In genomic region chr2:225995788-225996476, GRCh38 we compare ENCODE assay signal across 14 cellular contexts.
DNase-seq lines count a peak whose midpoint lies in the region; ATAC-seq and TF ChIP-seq lines count a peak whose summit lies in the region.
"Had no signal": no experiment of that assay in that cellular context is flagged by ENCODE, and none has a peak within 500 bp of the region (broad histone marks: within the 10 kb centered on the region; RNA-seq: fewer than 3 reads in every experiment).

No MANE protein-coding gene starts in this region.

- H3K79me1 ChIP-seq in IMR-90 (ENCODE audit: low read depth in 1 of 2, low read length in 2 of 2): no peaks in the 10 kb centered on the region

- no peaks in the 10 kb centered on the region for H3K9me3 ChIP-seq in IMR-90 (ENCODE audit: control insufficient read depth, insufficient read depth, low read length)
- H3K9me3 ChIP-seq in left lung: no peaks in the 10 kb centered on the region

- TF ChIP-seq RAD21 in IMR-90 (IDR thresholded peaks at IDR 0.05; ENCODE audit: low read length): no peak

- H2BK120ac ChIP-seq in IMR-90 (ENCODE audit: low read depth, low read length): peak overlapping the region; percentile 0; the same call in 1 of the 2 replicates

- H3K23ac ChIP-seq in IMR-90 (ENCODE audit: low read depth, low read length): no peak overlapping the region

- H3K4me3 ChIP-seq in IMR-90 (ENCODE audit: insufficient read depth, low read depth, low read length): no peak overlapping the region
- H3K4me3 ChIP-seq in choroid plexus epithelial cell (ENCODE audit: low read depth, low read length): no peak overlapping the region
- H3K4me3 ChIP-seq in left lung: no peak overlapping the region
- no peak overlapping the region for H3K4me3 ChIP-seq in dorsolateral prefrontal cortex

- H3K4me1 ChIP-seq in IMR-90 (ENCODE audit: control insufficient read depth, insufficient read depth, low read length): peaks cover 11% of the 10 kb centered on the region; the same call in 1 of the 2 replicates
- H3K4me1 ChIP-seq in left lung: peaks cover 0 to 4% of the 10 kb centered on the region in 2 donors

- peak overlapping the region; percentile 58 for H2BK5ac ChIP-seq in IMR-90 (ENCODE audit: low read depth, low read length, poor library complexity, severe bottlenecking)

- ATAC-seq in IMR-90 (ENCODE audit: low read depth) (peak; percentile 51), left lung (peak; percentile 26), HG03521 (IDR thresholded peaks at IDR 0.05; ENCODE audit: unreplicated experiment) (no peak)

- no peak overlapping the region for H2AK5ac ChIP-seq in IMR-90 (ENCODE audit: low read depth, low read length)

- H3K9ac ChIP-seq in IMR-90 (ENCODE audit: low read depth, low read length): no peak overlapping the region

- H3K9me1 ChIP-seq in IMR-90 (ENCODE audit: insufficient read depth, low read length): peaks cover 4% of the 10 kb centered on the region; the same call in 1 of the 2 replicates

- TF ChIP-seq CTCF in IMR-90 (conservative IDR thresholded peaks at IDR 0.05; ENCODE audit: low read depth, low read length): no peak
- no peak for TF ChIP-seq CTCF in choroid plexus epithelial cell (conservative IDR thresholded peaks at IDR 0.05; ENCODE audit: low read depth, low read length)
- TF ChIP-seq CTCF in left lung (IDR thresholded peaks at IDR 0.05): no peak
- TF ChIP-seq CTCF in dorsolateral prefrontal cortex (IDR thresholded peaks at IDR 0.05 in 54 of 56, conservative IDR thresholded peaks at IDR 0.05 in 2 of 56; ENCODE audit: low read depth in 1 of 56, partially characterized antibody in 56 of 56): no peak

- H3K4me2 ChIP-seq in IMR-90 (ENCODE audit: low read depth, low read length): peak overlapping the region; percentile 74

- POLR2A ChIA-PET in IMR-90 (lab: Charles Lee; ENCODE audit: unreplicated experiment): no interaction called here

- no peaks in the 10 kb centered on the region for H4K20me1 ChIP-seq in IMR-90 (ENCODE audit: insufficient read depth, low read length)

- no peak overlapping the region for H2AK9ac ChIP-seq in IMR-90 (replicated peaks; ENCODE audit: low read depth, low read length, poor library complexity)

- intact Hi-C loops in IMR-90 (cut with micrococcal nuclease) (no loop called here), left lung (cut with DNase I) (no loop called here), dorsolateral prefrontal cortex (cut with DNase I) (no loop called here)

- no peak for TF ChIP-seq POLR2A in IMR-90 (IDR thresholded peaks at IDR 0.05; ENCODE audit: low read depth, low read length)

- WGBS in IMR-90 (ENCODE audit: extremely low coverage in 2 of 2, insufficient read length in 1 of 2), 2 experiments: no CpG with 5 or more reads among the region's 2 CpGs

- no peak overlapping the region; the same call in 1 of the 2 replicates for H3K27ac ChIP-seq in IMR-90 (ENCODE audit: insufficient read depth, low read length)
- no peak overlapping the region for H3K27ac ChIP-seq in left lung
- H3K27ac ChIP-seq in dorsolateral prefrontal cortex: no peak overlapping the region

- no peak overlapping the region for H2BK20ac ChIP-seq in IMR-90 (ENCODE audit: low read depth, low read length)

- peak; percentile 51 for DNase-seq in CD1c-positive myeloid dendritic cell (ENCODE audit: extremely low spot score)
- DNase-seq in IMR-90: peak; percentile 76
- DNase-seq in choroid plexus epithelial cell (ENCODE audit: low read depth): peak; percentile 72
- no peak for DNase-seq in left lung
- DNase-seq in NCI-H2227 treated with DMSO at 0.1 percent for 48 hours (lab: John Stamatoyannopoulos, UW): no peak
- no peak for DNase-seq in dorsolateral prefrontal cortex
- no peak for DNase-seq in AG08395 (ENCODE audit: low spot score)
- DNase-seq: activated T-cell treated with anti-CD3 and anti-CD28 coated beads, Interleukin-2, amount 50 U/mL, for 1 hour; amygdala; CD4-positive, alpha-beta T cell; NCI-H1048; NCI-H446 treated with DMSO at 0.1 percent for 48 hours; SIG-M5 had no signal

- H3K14ac ChIP-seq in IMR-90 (replicated peaks; ENCODE audit: low read depth, low read length): no peak overlapping the region

- H3K27me3 ChIP-seq in IMR-90 (ENCODE audit: control insufficient read depth, insufficient read depth, low read length): no peaks in the 10 kb centered on the region
- H3K27me3 ChIP-seq in left lung: no peaks in the 10 kb centered on the region
- no peaks in the 10 kb centered on the region for H3K27me3 ChIP-seq in dorsolateral prefrontal cortex

- no TSS peak for BruUV-seq in IMR-90 (replicated peaks; lab: Mats Ljungman, UMichigan)

- H2BK15ac ChIP-seq in IMR-90 (ENCODE audit: low read depth, low read length): no peak overlapping the region

- H3K56ac ChIP-seq in IMR-90 (ENCODE audit: extremely low read depth, insufficient read depth, low read length): no peak overlapping the region

- H3K36me3 ChIP-seq in IMR-90 (ENCODE audit: control insufficient read depth, insufficient read depth, low read length) (no peaks in the 10 kb centered on the region), left lung (no peaks in the 10 kb centered on the region)

- CTCF ChIA-PET in IMR-90 (lab: Yijun Ruan, JAX): interaction anchor here (0.5 to 0.6 kb wide), 2 partner anchors 11 to 336 kb away, joined by 3 read pairs; no protein-coding TSS in a partner anchor

- H4K91ac ChIP-seq in IMR-90 (ENCODE audit: insufficient read depth, low read depth, low read length): peak overlapping the region; percentile 7; the same call in 1 of the 2 replicates

- dilution Hi-C loops in IMR-90 (cut with HindIII; ENCODE audit: low sequenced_read_pairs, unreplicated experiment): no loop called here

- H3K4ac ChIP-seq in IMR-90 (ENCODE audit: low read depth, low read length): peak overlapping the region; percentile 7; the same call in 1 of the 2 replicates

- no peak overlapping the region for H2AFZ ChIP-seq in IMR-90 (replicated peaks; ENCODE audit: low read length, poor library complexity)

- peak overlapping the region in 1 of 2 experiments; percentile 12; a peak in 1 of 4 replicates for H4K8ac ChIP-seq in IMR-90 (ENCODE audit: low read depth in 2 of 2, low read length in 2 of 2)

- H3K18ac ChIP-seq in IMR-90 (ENCODE audit: low read depth, low read length): peak overlapping the region; percentile 60; the same call in 1 of the 2 replicates

- H4K5ac ChIP-seq in IMR-90 (ENCODE audit: low read depth, low read length): no peak overlapping the region; the same call in 1 of the 2 replicates

- in situ Hi-C loops in IMR-90 (cut with MboI; ENCODE audit: low sequenced_read_pairs): no loop called here

TF ChIP-seq in IMR-90, 13 proteins besides CTCF, POLR2A, EP300 and RAD21:
- TF ChIP-seq USF2 (IDR thresholded peaks at IDR 0.05; ENCODE audit: low read depth, low read length): peak; percentile 39; the same call in 1 of the 2 replicates
- TF ChIP-seq CEBPB (IDR thresholded peaks at IDR 0.05; ENCODE audit: low read depth, low read length): no peak

Comparison
In these comparisons a context has a peak if more than half of its experiments do, and no peak if none do; other contexts are left out.
1. DNase-seq: peak in CD1c-positive myeloid dendritic cell (single experiment), IMR-90 (single experiment) and choroid plexus epithelial cell (single experiment); none in left lung (0 of 2), NCI-H2227 treated with DMSO at 0.1 percent for 48 hours (single experiment), dorsolateral prefrontal cortex (0 of 10) and AG08395 (single experiment).